2 cellular contexts compared by ENCODE assay signal in the genomic region with DNA sequence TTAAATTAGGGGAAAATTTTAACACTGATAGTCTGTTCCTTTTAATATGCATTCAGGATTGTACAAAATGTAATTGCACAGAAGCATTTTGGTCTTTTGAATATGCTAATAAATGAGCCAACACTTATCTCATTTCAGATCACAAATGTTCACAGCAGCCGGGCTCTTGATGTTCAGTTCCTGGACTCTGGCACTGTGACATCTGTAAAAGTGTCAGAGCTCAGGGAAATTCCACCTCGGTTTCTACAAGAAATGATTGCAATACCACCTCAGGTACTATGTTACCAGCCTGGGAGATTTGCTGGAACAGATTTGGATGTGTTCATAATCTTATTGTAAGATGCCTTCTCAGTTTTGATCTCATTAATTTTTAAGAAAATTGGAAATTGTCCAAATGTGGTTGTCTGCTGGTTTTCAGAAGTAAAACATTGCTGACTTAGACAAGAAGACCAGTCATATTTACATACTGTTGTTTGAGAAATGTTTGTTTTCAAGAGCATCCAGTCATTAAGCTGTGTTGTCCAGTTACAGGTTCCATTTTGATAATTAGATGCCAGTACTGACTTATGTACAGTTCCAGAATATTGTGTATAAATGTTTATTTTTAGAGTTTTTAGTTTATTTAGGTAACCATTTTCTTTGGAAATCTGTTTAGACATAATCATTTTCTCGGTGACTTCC.
TF ChIP-seq lines count a peak whose summit lies in the region.

No MANE protein-coding gene starts in this region.

TF ChIP-seq in GM12878, 131 proteins besides CTCF, POLR2A, EP300 and RAD21 (continues in another document):
- TF ChIP-seq ZNF384 (IDR thresholded peaks at IDR 0.05; ENCODE audit: borderline replicate concordance, low read depth, low read length) (no peak), NKRF (conservative IDR thresholded peaks at IDR 0.05) (no peak), WRNIP1 (IDR thresholded peaks at IDR 0.05; ENCODE audit: borderline replicate concordance, low read depth, low read length) (no peak), MEF2A (IDR thresholded peaks at IDR 0.05; ENCODE audit: insufficient read depth, low read depth, low read length) (no peak), E2F4 (IDR thresholded peaks at IDR 0.05; ENCODE audit: low read depth, low read length) (no peak), CBX5 (IDR thresholded peaks at IDR 0.05; ENCODE audit: low read depth) (no peak), PKNOX1 (IDR thresholded peaks at IDR 0.05) (no peak), IKZF2 (IDR thresholded peaks at IDR 0.05) (no peak), KDM1A (IDR thresholded peaks at IDR 0.05; ENCODE audit: borderline replicate concordance) (no peak), BCL3 (IDR thresholded peaks at IDR 0.05; ENCODE audit: borderline replicate concordance, insufficient read depth, low read depth, low read length, poor library complexity, severe bottlenecking) (no peak), NR2F1 (conservative IDR thresholded peaks at IDR 0.05) (no peak), PML (IDR thresholded peaks at IDR 0.05; ENCODE audit: low read length) (no peak), NR2C2 (IDR thresholded peaks at IDR 0.05; ENCODE audit: borderline replicate concordance, control insufficient read depth, insufficient read length, low read depth) (no peak), PBX3 (IDR thresholded peaks at IDR 0.05; ENCODE audit: insufficient replicate concordance, low read depth, low read length) (no peak)
- TF ChIP-seq, protein P1, sequence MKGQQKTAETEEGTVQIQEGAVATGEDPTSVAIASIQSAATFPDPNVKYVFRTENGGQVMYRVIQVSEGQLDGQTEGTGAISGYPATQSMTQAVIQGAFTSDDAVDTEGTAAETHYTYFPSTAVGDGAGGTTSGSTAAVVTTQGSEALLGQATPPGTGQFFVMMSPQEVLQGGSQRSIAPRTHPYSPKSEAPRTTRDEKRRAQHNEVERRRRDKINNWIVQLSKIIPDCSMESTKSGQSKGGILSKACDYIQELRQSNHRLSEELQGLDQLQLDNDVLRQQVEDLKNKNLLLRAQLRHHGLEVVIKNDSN (IDR thresholded peaks at IDR 0.05; ENCODE audit: borderline replicate concordance, extremely low read length, insufficient read depth, low read depth, low read length) = no peak
- TF ChIP-seq, protein P2, sequence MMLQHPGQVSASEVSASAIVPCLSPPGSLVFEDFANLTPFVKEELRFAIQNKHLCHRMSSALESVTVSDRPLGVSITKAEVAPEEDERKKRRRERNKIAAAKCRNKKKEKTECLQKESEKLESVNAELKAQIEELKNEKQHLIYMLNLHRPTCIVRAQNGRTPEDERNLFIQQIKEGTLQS (IDR thresholded peaks at IDR 0.05; ENCODE audit: borderline replicate concordance, extremely low read depth, low read depth, low read length) = no peak

TF ChIP-seq in liver, 16 proteins besides CTCF, POLR2A, EP300 and RAD21:
- no peak for TF ChIP-seq FOXA1 (IDR thresholded peaks at IDR 0.05)
- peak; percentile 46 for TF ChIP-seq REST (IDR thresholded peaks at IDR 0.05)
- TF ChIP-seq TAF1 (conservative IDR thresholded peaks at IDR 0.05) = no peak
- TF ChIP-seq, protein P2 (IDR thresholded peaks at IDR 0.05) = no peak
- TF ChIP-seq HNF4A (conservative IDR thresholded peaks at IDR 0.05) = peak; percentile 88 to 89
- TF ChIP-seq SP1 (IDR thresholded peaks at IDR 0.05) = peak; percentile 79
- TF ChIP-seq FOXA2 (IDR thresholded peaks at IDR 0.05) = peak; percentile 51
- no peak for TF ChIP-seq NR2F2 (IDR thresholded peaks at IDR 0.05)
- no peak for TF ChIP-seq GABPA (IDR thresholded peaks at IDR 0.05 in 1 of 2, conservative IDR thresholded peaks at IDR 0.05 in 1 of 2)
- TF ChIP-seq MAX (IDR thresholded peaks at IDR 0.05) = peak; percentile 52
- TF ChIP-seq ZBTB33 (IDR thresholded peaks at IDR 0.05) = peak; percentile 46
- TF ChIP-seq RXRA (IDR thresholded peaks at IDR 0.05) = peak in 1 of 2 donors; percentile 61
- TF ChIP-seq HNF4G (IDR thresholded peaks at IDR 0.05) = peak; percentile 33
- TF ChIP-seq EGR1 (IDR thresholded peaks at IDR 0.05; ENCODE audit: low read depth in 2 of 2) = peak in 1 of 2 donors; percentile 21
- TF ChIP-seq YY1 (IDR thresholded peaks at IDR 0.05) = peak; percentile 34
- peak in 1 of 2 donors; percentile 66 for TF ChIP-seq JUND (IDR thresholded peaks at IDR 0.05)
